22 cellular contexts compared by ENCODE assay signal in the genomic region with DNA sequence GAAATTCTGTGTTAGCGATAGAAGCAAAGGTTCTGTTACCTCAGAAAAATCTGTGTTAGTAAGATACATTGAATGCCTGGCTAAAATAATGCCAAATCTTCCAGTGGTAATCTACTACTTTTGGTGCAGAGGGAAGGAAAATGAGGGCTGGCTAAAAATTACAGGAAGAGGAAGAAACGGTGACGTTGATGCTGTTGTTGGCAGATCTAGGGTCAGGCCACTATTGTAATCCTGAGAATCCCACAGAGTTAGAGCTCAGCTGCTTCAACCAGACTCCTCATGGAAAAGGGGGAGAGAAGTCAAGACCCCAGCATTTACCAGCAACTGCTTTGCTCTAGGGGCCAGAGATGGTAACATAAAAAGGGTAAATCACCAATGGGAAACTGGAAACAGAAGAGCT.
DNase-seq lines count a peak whose midpoint lies in the region; ATAC-seq and TF ChIP-seq lines count a peak whose summit lies in the region.
"Had no signal": no experiment of that assay in that cellular context is flagged by ENCODE, and none has a peak within 500 bp of the region (broad histone marks: within the 10 kb centered on the region; RNA-seq: fewer than 3 reads in every experiment).

No MANE protein-coding gene starts in this region.

- 64 to 77% (median 69%) methylated on average over 3 of the region's 3 CpGs for WGBS in psoas muscle, 3 donors

- H3K27me3 Mint-ChIP-seq in CD14-positive monocyte (ENCODE audit: low read depth in 3 of 3) = peaks cover 0 to 2% (median 0%) of the 10 kb centered on the region in 3 donors
- no peaks in the 10 kb centered on the region for H3K27me3 Mint-ChIP-seq in WTC11 (ENCODE audit: low read depth)

- H3K4me1 Mint-ChIP-seq in CD14-positive monocyte = peaks cover 59% of the 10 kb centered on the region
- H3K4me1 Mint-ChIP-seq in WTC11 = peaks cover 51% of the 10 kb centered on the region
- H3K4me1 Mint-ChIP-seq: CD8-positive, alpha-beta memory T cell had no signal

- H3K4me1 ChIP-seq in lower lobe of right lung (peaks cover 24% of the 10 kb centered on the region), psoas muscle (peaks cover 11% of the 10 kb centered on the region)

- H3K36me3 ChIP-seq in lower lobe of right lung = no peaks in the 10 kb centered on the region
- no peaks in the 10 kb centered on the region for H3K36me3 ChIP-seq in psoas muscle (ENCODE audit: insufficient read depth in 1 of 2, low read depth in 1 of 2)
- H3K36me3 ChIP-seq: BLaER1 treated with 17β-estradiol and CSF1 and Interleukin-3, amounts not matched to agents 10 nM and 100 nM had no signal

- intact Hi-C loops in CD14-positive monocyte (cut with micrococcal nuclease) (loop anchor here (5.0 to 10.0 kb wide), 5 partner anchors 43 to 208 kb away; no protein-coding TSS in a partner anchor), lower lobe of right lung (cut with DNase I) (no loop called here), psoas muscle (cut with DNase I) (loop anchor here (5.0 kb wide), 2 partner anchors 188 to 528 kb away; partner anchors contain the start of gene USP15 (in 1 of the 2))

- H3K27me3 ChIP-seq in lower lobe of right lung (ENCODE audit: low read depth) (no peaks in the 10 kb centered on the region), psoas muscle (ENCODE audit: insufficient read depth in 3 of 3, low read length in 2 of 3) (no peaks in the 10 kb centered on the region)
- H3K27me3 ChIP-seq: BLaER1 treated with 17β-estradiol and CSF1 and Interleukin-3, amounts not matched to agents 10 nM and 100 nM had no signal

- H3K4me3 Mint-ChIP-seq in CD14-positive monocyte (no peak overlapping the region), WTC11 (no peak overlapping the region)
- H3K4me3 Mint-ChIP-seq: CD8-positive, alpha-beta memory T cell had no signal

- DNase-seq in CD14-positive monocyte (ENCODE audit: low spot score) (no peak), WTC11 (ENCODE audit: low spot score) (no peak), lower lobe of right lung (no peak), psoas muscle (no peak), ecto neural progenitor cell (ENCODE audit: low spot score) (no peak), NOMO-1 treated with dmso at 0.1 percent for 144 hours (lab: John Stamatoyannopoulos, UW; ENCODE audit: unreplicated experiment) (no peak), cerebellar cortex (ENCODE audit: low spot score) (no peak)
- DNase-seq in activated naive CD4-positive, alpha-beta T cell treated with anti-CD3 and anti-CD28 coated beads, Interleukin-2, amount 50 U/mL, for 72 hours (ENCODE audit: low spot score in 2 of 2) = no peak
- DNase-seq: CD8-positive, alpha-beta memory T cell; GM23248; KBM-7; NCI-H1105 treated with DMSO at 0.1 percent for 48 hours; NCI-H1694; NCI-H2107; NCI-H2227 treated with DMSO at 0.1 percent for 48 hours; NCI-H524; NCI-H82; PC-3; RPMI8226 had no signal

- H3K4me3 ChIP-seq in lower lobe of right lung (no peak overlapping the region), psoas muscle (no peak overlapping the region)
- H3K4me3 ChIP-seq: BLaER1 treated with 17β-estradiol and CSF1 and Interleukin-3, amounts not matched to agents 10 nM and 100 nM; GM23248 had no signal

- H3K9me3 Mint-ChIP-seq in CD14-positive monocyte = peaks cover 0 to 2% (median 0%) of the 10 kb centered on the region in 7 donors
- no peaks in the 10 kb centered on the region for H3K9me3 Mint-ChIP-seq in WTC11
- H3K9me3 Mint-ChIP-seq in activated naive CD4-positive, alpha-beta T cell treated with anti-CD3 and anti-CD28 coated beads, Interleukin-2, amount 50 U/mL, for 72 hours = no peaks in the 10 kb centered on the region
- H3K9me3 Mint-ChIP-seq: CD8-positive, alpha-beta memory T cell had no signal

- CTCF ChIA-PET in WTC11 (lab: Charles Lee) = interaction anchor here (1.0 to 1.7 kb wide), 2 partner anchors 9 to 208 kb away, joined by 6 read pairs; no protein-coding TSS in a partner anchor

- TF ChIP-seq CTCF in CD14-positive monocyte (IDR thresholded peaks at IDR 0.05) = no peak
- TF ChIP-seq CTCF in WTC11 (IDR thresholded peaks at IDR 0.05) = no peak
- no peak for TF ChIP-seq CTCF in lower lobe of right lung (IDR thresholded peaks at IDR 0.05)
- TF ChIP-seq CTCF in psoas muscle (IDR thresholded peaks at IDR 0.05) = no peak

- POLR2A ChIA-PET in WTC11 (lab: Charles Lee) = no interaction called here

- H3K27ac ChIP-seq in lower lobe of right lung (peak overlapping the region; percentile 3), psoas muscle (peak overlapping the region; percentile 42)
- H3K27ac ChIP-seq: GM23248 had no signal

- H3K9me3 ChIP-seq in lower lobe of right lung (no peaks in the 10 kb centered on the region), psoas muscle (no peaks in the 10 kb centered on the region)
- H3K9me3 ChIP-seq: BLaER1 treated with 17β-estradiol and CSF1 and Interleukin-3, amounts not matched to agents 10 nM and 100 nM had no signal

- peak overlapping the region in 6 of 7 donors; percentile 51 to 93 (median 71) for H3K27ac Mint-ChIP-seq in CD14-positive monocyte
- 0 out of 2 replicates have a peak overlapping the region, but pooled peaks have one; percentile 13 for H3K27ac Mint-ChIP-seq in WTC11
- no peak overlapping the region for H3K27ac Mint-ChIP-seq in activated naive CD4-positive, alpha-beta T cell treated with anti-CD3 and anti-CD28 coated beads, Interleukin-2, amount 50 U/mL, for 72 hours

- ATAC-seq in WTC11 (no peak), lower lobe of right lung (no peak), psoas muscle (no peak)
- no peak for ATAC-seq in activated naive CD4-positive, alpha-beta T cell treated with anti-CD3 and anti-CD28 coated beads, Interleukin-2, amount 50 U/mL, for 72 hours
- ATAC-seq: HCT116, HepG2, PC-3 had no signal

- H3K36me3 Mint-ChIP-seq in CD14-positive monocyte (peaks cover 0 to 2% of the 10 kb centered on the region in 2 donors), WTC11 (peaks cover 9% of the 10 kb centered on the region; the same call in 1 of the 2 replicates)
- no peaks in the 10 kb centered on the region for H3K36me3 Mint-ChIP-seq in activated naive CD4-positive, alpha-beta T cell treated with anti-CD3 and anti-CD28 coated beads, Interleukin-2, amount 50 U/mL, for 72 hours
- H3K36me3 Mint-ChIP-seq: CD8-positive, alpha-beta memory T cell had no signal

TF ChIP-seq in WTC11, 78 proteins besides CTCF, POLR2A, EP300 and RAD21:
- no peak for TF ChIP-seq CREB1 (CRISPR knock-in tag; IDR thresholded peaks at IDR 0.05)
- TF ChIP-seq GABPB1 (CRISPR knock-in tag; IDR thresholded peaks at IDR 0.05) = no peak
- TF ChIP-seq, protein P1, sequence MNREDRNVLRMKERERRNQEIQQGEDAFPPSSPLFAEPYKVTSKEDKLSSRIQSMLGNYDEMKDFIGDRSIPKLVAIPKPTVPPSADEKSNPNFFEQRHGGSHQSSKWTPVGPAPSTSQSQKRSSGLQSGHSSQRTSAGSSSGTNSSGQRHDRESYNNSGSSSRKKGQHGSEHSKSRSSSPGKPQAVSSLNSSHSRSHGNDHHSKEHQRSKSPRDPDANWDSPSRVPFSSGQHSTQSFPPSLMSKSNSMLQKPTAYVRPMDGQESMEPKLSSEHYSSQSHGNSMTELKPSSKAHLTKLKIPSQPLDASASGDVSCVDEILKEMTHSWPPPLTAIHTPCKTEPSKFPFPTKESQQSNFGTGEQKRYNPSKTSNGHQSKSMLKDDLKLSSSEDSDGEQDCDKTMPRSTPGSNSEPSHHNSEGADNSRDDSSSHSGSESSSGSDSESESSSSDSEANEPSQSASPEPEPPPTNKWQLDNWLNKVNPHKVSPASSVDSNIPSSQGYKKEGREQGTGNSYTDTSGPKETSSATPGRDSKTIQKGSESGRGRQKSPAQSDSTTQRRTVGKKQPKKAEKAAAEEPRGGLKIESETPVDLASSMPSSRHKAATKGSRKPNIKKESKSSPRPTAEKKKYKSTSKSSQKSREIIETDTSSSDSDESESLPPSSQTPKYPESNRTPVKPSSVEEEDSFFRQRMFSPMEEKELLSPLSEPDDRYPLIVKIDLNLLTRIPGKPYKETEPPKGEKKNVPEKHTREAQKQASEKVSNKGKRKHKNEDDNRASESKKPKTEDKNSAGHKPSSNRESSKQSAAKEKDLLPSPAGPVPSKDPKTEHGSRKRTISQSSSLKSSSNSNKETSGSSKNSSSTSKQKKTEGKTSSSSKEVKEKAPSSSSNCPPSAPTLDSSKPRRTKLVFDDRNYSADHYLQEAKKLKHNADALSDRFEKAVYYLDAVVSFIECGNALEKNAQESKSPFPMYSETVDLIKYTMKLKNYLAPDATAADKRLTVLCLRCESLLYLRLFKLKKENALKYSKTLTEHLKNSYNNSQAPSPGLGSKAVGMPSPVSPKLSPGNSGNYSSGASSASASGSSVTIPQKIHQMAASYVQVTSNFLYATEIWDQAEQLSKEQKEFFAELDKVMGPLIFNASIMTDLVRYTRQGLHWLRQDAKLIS (CRISPR knock-in tag; IDR thresholded peaks at IDR 0.05; ENCODE audit: borderline replicate concordance) = no peak
- no peak for TF ChIP-seq FOXJ3 (CRISPR knock-in tag; IDR thresholded peaks at IDR 0.05; ENCODE audit: borderline replicate concordance)
- no peak for TF ChIP-seq ZNF671 (CRISPR knock-in tag; IDR thresholded peaks at IDR 0.05)

Comparison
In these comparisons a context has a peak if more than half of its experiments do, and no peak if none do; other contexts are left out.
1. H3K27ac Mint-ChIP-seq: peak in CD14-positive monocyte (6 of 7) and WTC11 (single experiment); none in activated naive CD4-positive, alpha-beta T cell treated with anti-CD3 and anti-CD28 coated beads, Interleukin-2, amount 50 U/mL, for 72 hours (0 of 2).